Comparison of ENCODE assay signal across 29 cellular contexts in genomic region chr10:71158902-71159301, GRCh38. TPM values are rescaled to one million over a fixed set of nuclear protein-coding genes. Genes with fewer than 3 reads are reported as not detected.
"Had no signal": no experiment of that assay in that cellular context is flagged by ENCODE, and none has a peak within 500 bp of the region (broad histone marks: within the 10 kb centered on the region; RNA-seq: fewer than 3 reads in every experiment).

No MANE protein-coding gene starts in this region.

- DNase-seq: activated B cell treated with CpG ODN at 0.5 μM for 24 hours; activated CD4-positive, alpha-beta T cell treated with anti-CD3 and anti-CD28 coated beads for 48 hours; activated CD4-positive, alpha-beta T cell treated with anti-CD3 and anti-CD28 coated beads, Interleukin-2, amount 50 U/mL, for 1 hour; activated CD4-positive, alpha-beta T cell treated with anti-CD3 and anti-CD28 coated beads, Interleukin-2, amount 50 U/mL, for 48 hours; activated CD8-positive, alpha-beta memory T cell treated with anti-CD3 and anti-CD28 coated beads for 24 hours; activated CD8-positive, alpha-beta T cell treated with anti-CD3 and anti-CD28 coated beads for 36 hours; activated gamma-delta T cell treated with Interleukin-2 at 50 U/mL for 16 hours; activated naive CD4-positive, alpha-beta T cell treated with anti-CD3 and anti-CD28 coated beads, Interleukin-2, amount 50 U/mL, for 16 hours; activated naive CD4-positive, alpha-beta T cell treated with Interleukin-2 at 50 U/mL for 16 hours; activated T-cell treated with anti-CD3 and anti-CD28 coated beads, Interleukin-2, amount 50 U/mL, for 48 hours; amniotic stem cell; anterior cingulate cortex; cerebellar nuclear complex; effector memory CD4-positive, alpha-beta T cell; endodermal cell; foreskin fibroblast; glutamatergic neuron; heart left ventricle; T-helper 1 cell; T-helper 17 cell; T1000; WERI-Rb-1 had no signal

- H3K9me3 Mint-ChIP-seq: activated B cell treated with CpG ODN at 0.5 μM for 24 hours; activated CD8-positive, alpha-beta T cell treated with anti-CD3 and anti-CD28 coated beads for 36 hours; activated T-helper 1 cell treated with anti-CD3 and anti-CD28 coated beads, Interleukin-12 subunit alpha, Interleukin-12 subunit beta, Interleukin-2, Interleukin-4 antibody, amounts not matched to agents 30 ng/mL and 10 ng/mL and 1 ng/mL, durations not matched to agents 14 hours and 24 hours and 36 hours; activated T-helper 2 cell treated with anti-CD3 and anti-CD28 coated beads, Interferon-gamma antibody, Interleukin-2, Interleukin-4, amounts not matched to agents 10 μg/mL and 5 μg/mL and 100 μg/mL, durations not matched to agents 14 hours and 24 hours and 36 hours; dendritic cell treated with granulocyte-macrophage colony-stimulating factor and Interleukin-4, amounts not matched to agents 40 ng/mL and 50 ng/mL, for 4 days; endodermal cell; T-helper 2 cell treated with Interferon-gamma antibody and Interleukin-4, amounts not matched to agents 5 μg/mL and 100 μg/mL, for 36 hours had no signal

- H3K4me3 Mint-ChIP-seq: activated B cell treated with CpG ODN at 0.5 μM for 24 hours; activated CD8-positive, alpha-beta T cell treated with anti-CD3 and anti-CD28 coated beads for 36 hours; activated naive CD8-positive, alpha-beta T cell; activated T-helper 1 cell treated with anti-CD3 and anti-CD28 coated beads, Interleukin-12 subunit alpha, Interleukin-12 subunit beta, Interleukin-2, Interleukin-4 antibody, amounts not matched to agents 30 ng/mL and 10 ng/mL and 1 ng/mL, durations not matched to agents 14 hours and 24 hours and 36 hours; dendritic cell treated with granulocyte-macrophage colony-stimulating factor and Interleukin-4, amounts not matched to agents 40 ng/mL and 50 ng/mL, for 4 days; endodermal cell; T-helper 17 cell; T-helper 2 cell treated with Interferon-gamma antibody and Interleukin-4, amounts not matched to agents 5 μg/mL and 100 μg/mL, for 36 hours had no signal

- H3K4me1 Mint-ChIP-seq: activated B cell treated with CpG ODN at 0.5 μM for 24 hours, endodermal cell, T-helper 17 cell had no signal

- ATAC-seq: activated CD4-positive, CD25-positive, alpha-beta regulatory T cell treated with anti-CD3 and anti-CD28 coated beads, Interleukin-2, amount 50 U/mL, for 24 hours; activated CD8-positive, alpha-beta T cell treated with anti-CD3 and anti-CD28 coated beads for 36 hours; esophagus mucosa; heart left ventricle; T-helper 17 cell had no signal

- H3K36me3 Mint-ChIP-seq: activated naive CD8-positive, alpha-beta T cell had no signal

- H3K27me3 Mint-ChIP-seq: activated CD8-positive, alpha-beta T cell treated with anti-CD3 and anti-CD28 coated beads for 36 hours; dendritic cell treated with granulocyte-macrophage colony-stimulating factor and Interleukin-4, amounts not matched to agents 40 ng/mL and 50 ng/mL, for 4 days had no signal

RNA-seq across cellular contexts. Expression of gene UNC5B, which starts 53.5 kb away (rescaled TPM):
- total RNA-seq: activated B cell treated with CpG ODN at 0.5 μM for 24 hours; activated T-helper 2 cell treated with anti-CD3 and anti-CD28 coated beads, Interferon-gamma antibody, Interleukin-2, Interleukin-4, amounts not matched to agents 10 μg/mL and 5 μg/mL and 100 μg/mL, durations not matched to agents 14 hours and 24 hours and 36 hours; T-helper 17 cell had no signal
